ENCODE assay signal across 13 cellular contexts in genomic region chr1:178371236-178371635, GRCh38.
DNase-seq lines count a peak whose midpoint lies in the region; ATAC-seq and TF ChIP-seq lines count a peak whose summit lies in the region.
"Had no signal": no experiment of that assay in that cellular context is flagged by ENCODE, and none has a peak within 500 bp of the region (broad histone marks: within the 10 kb centered on the region; RNA-seq: fewer than 3 reads in every experiment).

No MANE protein-coding gene starts in this region.

- H3K36me3 Mint-ChIP-seq in MCF 10A (ENCODE audit: insufficient read depth, unreplicated experiment): no peaks in the 10 kb centered on the region

- H3K4me3 ChIP-seq in breast epithelium (peak overlapping the region; percentile 16 to 58 (median 44)), lower lobe of right lung (peak overlapping the region; percentile 17), aorta (ENCODE audit: low read length in 2 of 2) (peak overlapping the region in 1 of 2 donors; percentile 46), Karpas-422 (ENCODE audit: low read length) (no peak overlapping the region)

- H3K27ac ChIP-seq in breast epithelium: peak overlapping the region in 1 of 2 donors; percentile 57
- H3K27ac ChIP-seq in lower lobe of right lung: no peak overlapping the region
- H3K27ac ChIP-seq in aorta (ENCODE audit: low read depth in 1 of 2, low read length in 2 of 2): no peak overlapping the region
- no peak overlapping the region for H3K27ac ChIP-seq in Karpas-422 (ENCODE audit: low read length)

- CTCF ChIA-PET in MCF 10A (lab: Yijun Ruan, JAX): interaction anchor here (0.9 to 1.9 kb wide), 6 partner anchors 10 to 138 kb away, joined by 3 to 13 read pairs (median 4); no protein-coding TSS in a partner anchor

- DNase-seq in breast epithelium (ENCODE audit: low spot score in 2 of 2): no peak
- no peak for DNase-seq in MCF 10A (ENCODE audit: unreplicated experiment)
- peak; percentile 50 for DNase-seq in ecto neural progenitor cell (ENCODE audit: low spot score)
- DNase-seq in lower lobe of right lung: no peak
- DNase-seq in aorta: no peak
- DNase-seq in NCI-H2029 treated with DMSO at 0.1 percent for 48 hours (lab: John Stamatoyannopoulos, UW): no peak
- no peak for DNase-seq in D341Med (ENCODE audit: low spot score)
- DNase-seq in Karpas-422: no peak
- DNase-seq: activated CD4-positive, alpha-beta T cell treated with anti-CD3 and anti-CD28 coated beads for 1 hour; amniotic stem cell; GOT3; NK-92 treated with Interleukin-12 subunit alpha and Interleukin-12 subunit beta, amount 100 ng/mL, for 24 hours; stimulated activated CD4-positive, alpha-beta T cell treated with anti-CD3 and anti-CD28 coated beads, Interleukin-4, amount 100 ng/mL, for 4 hours had no signal

- no peaks in the 10 kb centered on the region for H3K27me3 ChIP-seq in breast epithelium
- no peaks in the 10 kb centered on the region for H3K27me3 ChIP-seq in lower lobe of right lung (ENCODE audit: low read depth)
- H3K27me3 ChIP-seq in aorta (ENCODE audit: control insufficient read depth in 1 of 2, insufficient read depth in 2 of 2, low read length in 1 of 2): no peaks in the 10 kb centered on the region
- H3K27me3 ChIP-seq in Karpas-422 (ENCODE audit: low read length): no peaks in the 10 kb centered on the region

- H3K9me3 ChIP-seq in breast epithelium (no peaks in the 10 kb centered on the region), lower lobe of right lung (no peaks in the 10 kb centered on the region), aorta (ENCODE audit: control insufficient read depth, low read length) (no peaks in the 10 kb centered on the region), Karpas-422 (ENCODE audit: low read length) (no peaks in the 10 kb centered on the region)

- POLR2A ChIA-PET in MCF 10A (lab: Yijun Ruan, JAX): interaction anchor here (0.6 to 2.2 kb wide), 6 partner anchors 10 to 137 kb away, joined by 3 to 11 read pairs (median 4); no protein-coding TSS in a partner anchor

- no peak for TF ChIP-seq POLR2A in breast epithelium (IDR thresholded peaks at IDR 0.05)

- no peak overlapping the region for H3K9ac ChIP-seq in Karpas-422 (ENCODE audit: low read length)

- no peak overlapping the region for H3K4me2 ChIP-seq in Karpas-422 (ENCODE audit: low read depth, low read length, poor library complexity, severe bottlenecking)

- H3K79me2 ChIP-seq in Karpas-422 (ENCODE audit: low read length): no peaks in the 10 kb centered on the region

- H3K4me3 Mint-ChIP-seq in MCF 10A (ENCODE audit: unreplicated experiment): no peak overlapping the region

- no peak overlapping the region for H2AFZ ChIP-seq in Karpas-422 (ENCODE audit: low read length)

- H3K27me3 Mint-ChIP-seq in MCF 10A (ENCODE audit: insufficient read depth, unreplicated experiment): no peaks in the 10 kb centered on the region

- intact Hi-C loops in breast epithelium (cut with DNase I; ENCODE audit: low total_unique reads) (no loop called here), MCF 10A (cut with micrococcal nuclease) (no loop called here), lower lobe of right lung (cut with DNase I) (no loop called here), aorta (cut with DNase I) (no loop called here)

- no peaks in the 10 kb centered on the region for H3K4me1 Mint-ChIP-seq in MCF 10A (ENCODE audit: insufficient read depth, unreplicated experiment)

- H3K9me3 Mint-ChIP-seq in MCF 10A (ENCODE audit: unreplicated experiment): no peaks in the 10 kb centered on the region

- H3K4me1 ChIP-seq in breast epithelium: no peaks in the 10 kb centered on the region
- H3K4me1 ChIP-seq in lower lobe of right lung: no peaks in the 10 kb centered on the region
- H3K4me1 ChIP-seq in aorta (ENCODE audit: control insufficient read depth in 1 of 2, insufficient read depth in 2 of 2, low read length in 2 of 2): peaks cover 0 to 4% of the 10 kb centered on the region in 2 donors
- H3K4me1 ChIP-seq in Karpas-422 (ENCODE audit: low read length): peaks cover 4% of the 10 kb centered on the region

- no peak overlapping the region for H3K27ac Mint-ChIP-seq in MCF 10A (ENCODE audit: low read depth, unreplicated experiment)

- WGBS in aorta, 2 donors: 0 to 1% methylated on average over 6 of the region's 6 CpGs

- no peaks in the 10 kb centered on the region for H3K36me3 ChIP-seq in breast epithelium
- no peaks in the 10 kb centered on the region for H3K36me3 ChIP-seq in lower lobe of right lung
- H3K36me3 ChIP-seq in aorta (ENCODE audit: control insufficient read depth in 1 of 2, insufficient read depth in 2 of 2, low read length in 1 of 2): no peaks in the 10 kb centered on the region
- no peaks in the 10 kb centered on the region for H3K36me3 ChIP-seq in Karpas-422 (ENCODE audit: insufficient read depth, low read length)

- no peak for TF ChIP-seq CTCF in breast epithelium (IDR thresholded peaks at IDR 0.05)
- TF ChIP-seq CTCF in MCF 10A (IDR thresholded peaks at IDR 0.05; ENCODE audit: unreplicated experiment): no peak
- TF ChIP-seq CTCF in lower lobe of right lung (IDR thresholded peaks at IDR 0.05): no peak

- no peaks in the 10 kb centered on the region for H3K9me2 ChIP-seq in Karpas-422 (replicated peaks; ENCODE audit: insufficient read depth, low read length)

- no peaks in the 10 kb centered on the region for H4K20me1 ChIP-seq in Karpas-422 (ENCODE audit: insufficient read depth, low read depth, low read length)

- no TSS peak for BruUV-seq in MCF 10A (replicated peaks; lab: Mats Ljungman, UMichigan)

- ATAC-seq in lower lobe of right lung (no peak), aorta (ENCODE audit: low FRiP score) (peak; percentile 50)
